Comparison of ENCODE assay signal across 10 cellular contexts in genomic region chr9:89234636-89235035, GRCh38. TPM values are rescaled to one million over a fixed set of nuclear protein-coding genes. Genes with fewer than 3 reads are reported as not detected.
DNase-seq lines count a peak whose midpoint lies in the region; ATAC-seq and TF ChIP-seq lines count a peak whose summit lies in the region.
"Had no signal": no experiment of that assay in that cellular context is flagged by ENCODE, and none has a peak within 500 bp of the region (broad histone marks: within the 10 kb centered on the region; RNA-seq: fewer than 3 reads in every experiment).

No MANE protein-coding gene starts in this region.

- DNase-seq in EH (ENCODE audit: low read depth) (peak; percentile 16), T-helper 17 cell (no peak), fibroblast of lung (ENCODE audit: low read depth in 2 of 2) (peak; percentile 39 to 51), smooth muscle cell (lab: John Stamatoyannopoulos, UW; ENCODE audit: unreplicated experiment) (no peak), NCI-H2107 (lab: John Stamatoyannopoulos, UW) (no peak), KG1 (lab: John Stamatoyannopoulos, UW) (no peak)

- H4K20me1 ChIP-seq in fibroblast of lung (ENCODE audit: control insufficient read depth, extremely low read depth, insufficient read depth, low read length) (no peaks in the 10 kb centered on the region), smooth muscle cell (ENCODE audit: low read depth) (no peaks in the 10 kb centered on the region)

- no peak overlapping the region for H3K27ac ChIP-seq in fibroblast of lung (ENCODE audit: insufficient read depth, low read length)
- H3K27ac ChIP-seq in smooth muscle cell (ENCODE audit: low read depth) = no peak overlapping the region
- H3K27ac ChIP-seq in gastroesophageal sphincter = no peak overlapping the region
- H3K27ac ChIP-seq: KMS-11 had no signal

- H3K36me3 Mint-ChIP-seq in T-helper 17 cell (ENCODE audit: low read depth) = no peaks in the 10 kb centered on the region

- TF ChIP-seq CTCF in fibroblast of lung (conservative IDR thresholded peaks at IDR 0.05 in 1 of 2, IDR thresholded peaks at IDR 0.05 in 1 of 2; ENCODE audit: low read depth in 1 of 2, low read length in 2 of 2) = peak in 1 of 2 donors; percentile 33
- TF ChIP-seq CTCF in smooth muscle cell (IDR thresholded peaks at IDR 0.05; ENCODE audit: borderline replicate concordance, insufficient read depth, poor library complexity, severe bottlenecking) = no peak
- peak in 1 of 4 experiments; percentile 7 for TF ChIP-seq CTCF in gastroesophageal sphincter (IDR thresholded peaks at IDR 0.05)

- H3K27me3 ChIP-seq in fibroblast of lung (ENCODE audit: control insufficient read depth, insufficient read depth, low read length) (peaks cover 3% of the 10 kb centered on the region), smooth muscle cell (ENCODE audit: low read depth) (peaks cover 52% of the 10 kb centered on the region), gastroesophageal sphincter (peaks cover 32% of the 10 kb centered on the region)

- H3K79me2 ChIP-seq in fibroblast of lung (ENCODE audit: control insufficient read depth, insufficient read depth, low read length) (no peaks in the 10 kb centered on the region), smooth muscle cell (ENCODE audit: low read depth) (no peaks in the 10 kb centered on the region)

- TF ChIP-seq POLR2A in gastroesophageal sphincter (IDR thresholded peaks at IDR 0.05) = no peak

- peaks cover 11% of the 10 kb centered on the region for H3K4me1 Mint-ChIP-seq in T-helper 17 cell

- TF ChIP-seq EP300 in gastroesophageal sphincter (IDR thresholded peaks at IDR 0.05) = no peak

- H3K9ac ChIP-seq in fibroblast of lung (ENCODE audit: insufficient read depth, low read length) (no peak overlapping the region), smooth muscle cell (ENCODE audit: low read depth) (no peak overlapping the region)
- H3K9ac ChIP-seq: KMS-11 had no signal

- H3K27ac Mint-ChIP-seq in T-helper 17 cell = no peak overlapping the region

- H3K4me2 ChIP-seq in fibroblast of lung (ENCODE audit: extremely low read depth, insufficient read depth, low read length) (peak overlapping the region; percentile 52), smooth muscle cell (peak overlapping the region; percentile 85)
- H3K4me2 ChIP-seq: KMS-11 had no signal

- H3K4me3 ChIP-seq in fibroblast of lung (replicated peaks in 1 of 4; ENCODE audit: control extremely low read depth in 1 of 4, insufficient read depth in 1 of 4, low read depth in 3 of 4, low read length in 4 of 4) (peak overlapping the region in 2 of 4 experiments; percentile 39 to 60), smooth muscle cell (peak overlapping the region; percentile 47), gastroesophageal sphincter (no peak overlapping the region)

- H3K36me3 ChIP-seq in fibroblast of lung (ENCODE audit: control insufficient read depth, insufficient read depth, low read length) = no peaks in the 10 kb centered on the region
- no peaks in the 10 kb centered on the region for H3K36me3 ChIP-seq in smooth muscle cell (ENCODE audit: low read depth)
- H3K36me3 ChIP-seq in gastroesophageal sphincter = no peaks in the 10 kb centered on the region

- no peaks in the 10 kb centered on the region for H3K9me3 ChIP-seq in T-helper 17 cell (ENCODE audit: control insufficient read depth, low read length, poor library complexity, severe bottlenecking)
- H3K9me3 ChIP-seq in fibroblast of lung (ENCODE audit: control insufficient read depth, insufficient read depth, low read depth, low read length) = no peaks in the 10 kb centered on the region
- H3K9me3 ChIP-seq in smooth muscle cell (replicated peaks; ENCODE audit: low read depth) = no peaks in the 10 kb centered on the region
- H3K9me3 ChIP-seq in gastroesophageal sphincter = peaks cover 0 to 13% (median 0%) of the 10 kb centered on the region in 3 donors

- ATAC-seq in GM21717 (IDR thresholded peaks at IDR 0.05; ENCODE audit: unreplicated experiment) = peak; percentile 56
- peak; percentile 36 for ATAC-seq in T-helper 17 cell
- ATAC-seq in gastroesophageal sphincter = no peak
- ATAC-seq: left colon had no signal

- H2AFZ ChIP-seq in fibroblast of lung (ENCODE audit: low read length) (no peak overlapping the region), smooth muscle cell (ENCODE audit: low read depth) (peak overlapping the region; percentile 23)

- H3K4me3 Mint-ChIP-seq in T-helper 17 cell = no peak overlapping the region

- H3F3A ChIP-seq in smooth muscle cell (ENCODE audit: low read depth) = no peaks in the 10 kb centered on the region

- H3K4me1 ChIP-seq in fibroblast of lung (ENCODE audit: control insufficient read depth, extremely low read depth, insufficient read depth, low read length) = no peaks in the 10 kb centered on the region
- H3K4me1 ChIP-seq in smooth muscle cell (ENCODE audit: low read depth) = peaks cover 12% of the 10 kb centered on the region
- no peaks in the 10 kb centered on the region for H3K4me1 ChIP-seq in gastroesophageal sphincter

- WGBS in smooth muscle cell (ENCODE audit: low lambda C conversion rate) = 12% methylated on average over 28 of the region's 28 CpGs
- WGBS in gastroesophageal sphincter (ENCODE audit: low coverage in 1 of 2), 2 donors = 14% methylated on average over 8 of the region's 28 CpGs; no CpG with 5 or more reads in 1 of the 2 donors

- H3K27me3 Mint-ChIP-seq in T-helper 17 cell = peaks cover 44% of the 10 kb centered on the region

RNA-seq across cellular contexts. Expression of gene SHC3, which starts 56.0 kb away (rescaled TPM):
- total RNA-seq in T-helper 17 cell = not detected
- 7.7 and 16.2 TPM in 2 replicates for total RNA-seq in fibroblast of lung
- polyA plus RNA-seq in fibroblast of lung = 1.7 and 2.5 TPM in 2 replicates
- 2.3 and 2.7 TPM in 2 replicates for polyA plus RNA-seq in fibroblast of lung (2012)
- 3.5 and 30.0 TPM in 2 replicates for polyA minus RNA-seq in fibroblast of lung (ENCODE audit: low replicate concordance)
- 0.67 and 0.81 TPM in 2 replicates for total RNA-seq in smooth muscle cell
- 0.38 and 0.76 TPM in 2 replicates for polyA plus RNA-seq in smooth muscle cell
- 1 to 10 TPM; 2.3 to 4.9 (median 4.8) TPM for total RNA-seq in gastroesophageal sphincter

Comparison
In these comparisons a context has a peak if more than half of its experiments do, and no peak if none do; other contexts are left out.
1. DNase-seq: peak in EH (single experiment) and fibroblast of lung (2 of 2); none in T-helper 17 cell (0 of 3), smooth muscle cell (single experiment), NCI-H2107 (single experiment) and KG1 (single experiment).